In the genomic region with DNA sequence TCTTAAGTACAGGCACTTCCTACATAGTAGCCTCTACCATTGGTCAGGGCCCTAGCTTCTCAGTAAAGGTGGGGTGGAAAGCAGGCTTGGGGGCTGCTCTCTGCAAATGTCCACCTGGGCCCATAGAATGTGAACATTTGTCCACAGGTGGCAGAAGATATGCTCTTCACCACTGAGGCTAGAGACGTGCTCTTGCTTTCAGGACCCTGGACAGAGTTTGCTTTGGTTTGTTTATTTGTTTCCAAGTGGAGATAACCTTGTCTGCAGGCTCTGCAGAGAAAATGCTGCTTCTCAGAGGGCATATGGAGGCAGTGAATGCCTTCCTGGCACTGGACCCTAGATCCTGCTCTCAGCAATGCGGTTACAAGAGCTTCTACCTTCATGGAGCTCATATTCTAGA, we compare ENCODE assay signal across 1 cellular context.
TF ChIP-seq lines count a peak whose summit lies in the region.

No MANE protein-coding gene starts in this region.

TF ChIP-seq in SK-N-SH treated with all-trans-retinoic acid at 6 μM for 48 hours, 23 proteins besides CTCF, POLR2A, EP300 and RAD21 (continued from another document):
- TF ChIP-seq TSHZ2 (CRISPR knock-in tag; IDR thresholded peaks at IDR 0.05) = no peak
